In the genomic region with DNA sequence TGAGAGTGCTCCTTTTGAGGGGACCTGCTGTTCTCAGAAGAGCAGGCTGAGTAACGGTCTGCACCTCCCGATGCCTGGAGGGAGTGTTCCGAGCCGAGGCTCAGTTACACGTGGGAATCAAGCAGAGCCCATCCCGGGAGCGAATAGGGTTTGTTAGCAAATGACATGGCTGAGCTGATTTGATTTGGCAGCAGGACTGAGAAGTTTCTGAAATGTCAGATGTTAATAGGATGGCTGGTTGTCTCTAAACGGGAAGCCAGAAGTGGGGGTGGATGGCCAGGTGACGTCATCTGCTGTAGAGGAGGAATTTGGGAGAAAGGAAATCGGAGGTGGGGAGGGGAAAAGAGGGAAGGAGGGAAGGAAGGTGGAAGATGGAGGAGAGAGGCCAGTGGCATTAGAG, we compare ENCODE assay signal across 1 cellular context.
A peak's percentile ranks its signal among the peaks of the same experiment; 100 is the strongest.
TF ChIP-seq lines count a peak whose summit lies in the region.

No MANE protein-coding gene starts in this region.

TF ChIP-seq in K562, 482 proteins besides CTCF, POLR2A, EP300 and RAD21 (continued from another document):
- no peak for TF ChIP-seq POU5F1 (IDR thresholded peaks at IDR 0.05; ENCODE audit: borderline replicate concordance, low read depth, low read length, partially characterized antibody)
- TF ChIP-seq, protein P1, sequence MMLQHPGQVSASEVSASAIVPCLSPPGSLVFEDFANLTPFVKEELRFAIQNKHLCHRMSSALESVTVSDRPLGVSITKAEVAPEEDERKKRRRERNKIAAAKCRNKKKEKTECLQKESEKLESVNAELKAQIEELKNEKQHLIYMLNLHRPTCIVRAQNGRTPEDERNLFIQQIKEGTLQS (IDR thresholded peaks at IDR 0.05) = peak; percentile 76
- TF ChIP-seq, protein P1 (CRISPR knock-in tag; conservative IDR thresholded peaks at IDR 0.05) = no peak
